Comparison of ENCODE assay signal across 1 cellular context in genomic region chr2:108560241-108560811, GRCh38.
TF ChIP-seq lines count a peak whose summit lies in the region.

No MANE protein-coding gene starts in this region.

TF ChIP-seq in GM23338, 12 proteins besides CTCF, POLR2A, EP300 and RAD21 (continued from another document):
- TF ChIP-seq EZH2 (IDR thresholded peaks at IDR 0.05; ENCODE audit: low read depth, unreplicated experiment) (no peak), ETS1 (IDR thresholded peaks at IDR 0.05) (no peak), ZNF462 (CRISPR knock-in tag; IDR thresholded peaks at IDR 0.05) (no peak)
